ENCODE assay signal across 12 cellular contexts in the genomic region with DNA sequence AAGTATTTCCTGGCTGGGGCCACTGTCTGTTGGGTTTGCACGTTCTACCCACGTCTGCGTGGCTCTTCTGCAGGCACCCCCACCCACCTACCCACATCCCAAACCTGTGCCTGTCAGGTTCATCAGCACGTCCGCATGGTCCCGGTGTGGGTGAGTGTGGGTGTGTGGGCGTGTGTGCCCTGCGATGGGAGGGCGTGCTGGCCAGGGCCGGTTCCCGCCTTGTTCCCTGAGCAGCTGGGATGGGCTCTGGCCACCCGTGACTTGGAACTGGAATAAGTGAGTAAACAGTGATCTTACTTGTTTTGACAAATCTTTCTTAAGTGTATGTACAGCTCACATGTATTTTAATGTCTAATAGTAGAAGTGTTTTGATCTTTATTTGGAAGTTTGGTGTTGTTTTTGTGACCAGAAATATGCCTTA. TPM values are rescaled to one million over a fixed set of nuclear protein-coding genes. Genes with fewer than 3 reads are reported as not detected.
A peak's percentile ranks its signal among the peaks of the same experiment; 100 is the strongest.
DNase-seq lines count a peak whose midpoint lies in the region; ATAC-seq and TF ChIP-seq lines count a peak whose summit lies in the region.
"Had no signal": no experiment of that assay in that cellular context is flagged by ENCODE, and none has a peak within 500 bp of the region (broad histone marks: within the 10 kb centered on the region; RNA-seq: fewer than 3 reads in every experiment).

No MANE protein-coding gene starts in this region.

- TF ChIP-seq CTCF in 22Rv1 (IDR thresholded peaks at IDR 0.05) (no peak), fibroblast of lung (conservative IDR thresholded peaks at IDR 0.05 in 1 of 2, IDR thresholded peaks at IDR 0.05 in 1 of 2; ENCODE audit: low read depth in 1 of 2, low read length in 2 of 2) (no peak), neutrophil (IDR thresholded peaks at IDR 0.05) (no peak)

- peaks cover 6% of the 10 kb centered on the region for H3K36me3 Mint-ChIP-seq in T-helper 17 cell (ENCODE audit: low read depth)

- DNase-seq in T-helper 17 cell = no peak
- peak in 1 of 2 donors; percentile 77 for DNase-seq in fibroblast of lung (ENCODE audit: low read depth in 2 of 2)
- no peak for DNase-seq in islet precursor cell
- DNase-seq in DMS79 treated with DMSO at 0.1 percent for 48 hours (lab: John Stamatoyannopoulos, UW) = no peak
- DNase-seq: activated naive CD4-positive, alpha-beta T cell treated with Interleukin-2 at 50 U/mL for 16 hours; NCI-H1417; stimulated activated CD4-positive, alpha-beta T cell treated with anti-CD3 and anti-CD28 coated beads, Interleukin-2, amount 100 ng/mL, for 48 hours had no signal

- peaks cover 72% of the 10 kb centered on the region for H3K79me2 ChIP-seq in fibroblast of lung (ENCODE audit: control insufficient read depth, insufficient read depth, low read length)

- H3K4me3 Mint-ChIP-seq in T-helper 17 cell = no peak overlapping the region

- ATAC-seq in T-helper 17 cell (peak; percentile 16), HG03280 (IDR thresholded peaks at IDR 0.05; ENCODE audit: unreplicated experiment) (no peak), HG03045 (IDR thresholded peaks at IDR 0.05; ENCODE audit: unreplicated experiment) (no peak)

- H3K4me3 ChIP-seq in fibroblast of lung (replicated peaks in 1 of 4; ENCODE audit: control extremely low read depth in 1 of 4, insufficient read depth in 1 of 4, low read depth in 3 of 4, low read length in 4 of 4) (no peak overlapping the region), neutrophil (ENCODE audit: low read depth in 1 of 2, low read length in 1 of 2) (no peak overlapping the region)
- H3K4me3 ChIP-seq: SK-N-MC had no signal

- H2AFZ ChIP-seq in fibroblast of lung (ENCODE audit: low read length) = no peak overlapping the region

- H3K9me3 ChIP-seq in T-helper 17 cell (ENCODE audit: control insufficient read depth, low read length, poor library complexity, severe bottlenecking) = no peaks in the 10 kb centered on the region
- H3K9me3 ChIP-seq in fibroblast of lung (ENCODE audit: control insufficient read depth, insufficient read depth, low read depth, low read length) = no peaks in the 10 kb centered on the region
- H3K9me3 ChIP-seq in neutrophil = no peaks in the 10 kb centered on the region

- H3K36me3 ChIP-seq in fibroblast of lung (ENCODE audit: control insufficient read depth, insufficient read depth, low read length) (peaks cover 2% of the 10 kb centered on the region), neutrophil (no peaks in the 10 kb centered on the region)

- H3K27me3 ChIP-seq in fibroblast of lung (ENCODE audit: control insufficient read depth, insufficient read depth, low read length) = no peaks in the 10 kb centered on the region
- no peaks in the 10 kb centered on the region for H3K27me3 ChIP-seq in neutrophil

- H3K4me1 ChIP-seq in fibroblast of lung (ENCODE audit: control insufficient read depth, extremely low read depth, insufficient read depth, low read length) = peaks cover 44% of the 10 kb centered on the region
- H3K4me1 ChIP-seq in neutrophil (ENCODE audit: control insufficient read depth in 1 of 2, insufficient read depth in 1 of 2, low read depth in 1 of 2, low read length in 1 of 2) = peaks cover 17 to 18% of the 10 kb centered on the region in 2 experiments

- peaks cover 29% of the 10 kb centered on the region for H3K4me1 Mint-ChIP-seq in T-helper 17 cell

- H4K20me1 ChIP-seq in fibroblast of lung (ENCODE audit: control insufficient read depth, extremely low read depth, insufficient read depth, low read length) = no peaks in the 10 kb centered on the region

- H3K27ac ChIP-seq in 22Rv1 = peak overlapping the region; percentile 36; the same call in 1 of the 2 replicates
- peak overlapping the region; percentile 81 for H3K27ac ChIP-seq in fibroblast of lung (ENCODE audit: insufficient read depth, low read length)
- H3K27ac ChIP-seq in neutrophil = peak overlapping the region; percentile 4

- H3K9ac ChIP-seq in fibroblast of lung (ENCODE audit: insufficient read depth, low read length) = no peak overlapping the region

- H3K27ac Mint-ChIP-seq in T-helper 17 cell = no peak overlapping the region

- no peaks in the 10 kb centered on the region for H3K27me3 Mint-ChIP-seq in T-helper 17 cell

- peak overlapping the region; percentile 60 for H3K4me2 ChIP-seq in fibroblast of lung (ENCODE audit: extremely low read depth, insufficient read depth, low read length)

RNA-seq across cellular contexts. Expression of a gene that starts 20.4 kb away (rescaled TPM):
- 10 to 100 TPM; 50.1 to 53.1 TPM for total RNA-seq in T-helper 17 cell
- total RNA-seq in fibroblast of lung = 70.9 and 113 TPM in 2 replicates
- polyA plus RNA-seq in fibroblast of lung = 168 and 171 TPM in 2 replicates
- 173 and 195 TPM in 2 replicates for polyA plus RNA-seq in fibroblast of lung (2012)
- 269 and 362 TPM in 2 replicates for polyA minus RNA-seq in fibroblast of lung (ENCODE audit: low replicate concordance)

Comparison
In these comparisons a context has a peak if more than half of its experiments do, and no peak if none do; other contexts are left out.
1. H3K27ac ChIP-seq: peak in every context shown above with its lines; median percentile 81 in fibroblast of lung; 36 in 22Rv1; 4 in neutrophil.